In genomic region chr2:68946117-68946516, GRCh38 we compare ENCODE assay signal across 28 cellular contexts. TPM values are rescaled to one million over a fixed set of nuclear protein-coding genes. Genes with fewer than 3 reads are reported as not detected.
DNase-seq lines count a peak whose midpoint lies in the region; ATAC-seq, FAIRE-seq and TF ChIP-seq lines count a peak whose summit lies in the region.
"Had no signal": no experiment of that assay in that cellular context is flagged by ENCODE, and none has a peak within 500 bp of the region (broad histone marks: within the 10 kb centered on the region; RNA-seq: fewer than 3 reads in every experiment).

No MANE protein-coding gene starts in this region.

- CTCF ChIA-PET in HepG2 (lab: Yijun Ruan, JAX; ENCODE audit: low intra/inter-chr PET ratio, low total read pairs) = no interaction called here

- TF ChIP-seq EP300 in HepG2 (IDR thresholded peaks at IDR 0.05; ENCODE audit: low read depth in 2 of 2, low read length in 2 of 2) (no peak), HepG2 (CRISPR knock-in tag; IDR thresholded peaks at IDR 0.05; ENCODE audit: borderline replicate concordance) (no peak)

- TF ChIP-seq RAD21 in liver (IDR thresholded peaks at IDR 0.05) (peak; percentile 23 to 41), HepG2 (CRISPR knock-in tag; IDR thresholded peaks at IDR 0.05) (no peak)

- H3K79me2 ChIP-seq in HepG2 (ENCODE audit: insufficient read depth, low read length) = no peaks in the 10 kb centered on the region

- no peak overlapping the region for H2AFZ ChIP-seq in HepG2 (ENCODE audit: low read length)

- H3K36me3 Mint-ChIP-seq in nephron progenitor cell (ENCODE audit: low read depth) = no peaks in the 10 kb centered on the region
- H3K36me3 Mint-ChIP-seq: stimulated activated naive B cell treated with anti-CD40 and anti-IgM and Interleukin-4, amounts not matched to agents 10 μg/mL and 1 μg/mL and 100 μg/mL, for 72 hours had no signal

- H3K27me3 Mint-ChIP-seq in nephron progenitor cell (ENCODE audit: low read depth, poor library complexity) = peaks cover 6% of the 10 kb centered on the region

- H3K4me1 ChIP-seq in liver (ENCODE audit: control insufficient read depth in 4 of 4, insufficient read depth in 4 of 4, low read length in 3 of 4) = peaks cover 0 to 6% (median 2%) of the 10 kb centered on the region in 4 donors
- H3K4me1 ChIP-seq in HepG2 (ENCODE audit: insufficient read depth, low read length) = peaks cover 18% of the 10 kb centered on the region
- H3K4me1 ChIP-seq in upper lobe of right lung = no peaks in the 10 kb centered on the region
- H3K4me1 ChIP-seq: BLaER1, breast epithelium, right atrium auricular region had no signal

- no peak overlapping the region for H3K4me2 ChIP-seq in HepG2 (ENCODE audit: low read depth, low read length)
- H3K4me2 ChIP-seq: BLaER1 had no signal

- 25% methylated on average over 3 of the region's 3 CpGs for WGBS in liver
- 1% methylated on average over 3 of the region's 3 CpGs for WGBS in HepG2 (ENCODE audit: low lambda C conversion rate)

- BruUV-seq in HepG2 (replicated peaks; lab: Mats Ljungman, UMichigan) = no TSS peak

- H3K27me3 ChIP-seq in liver (ENCODE audit: control insufficient read depth in 4 of 4, insufficient read depth in 4 of 4, low read length in 3 of 4) = peaks cover 0 to under 1% (median 0%) of the 10 kb centered on the region in 4 donors
- H3K27me3 ChIP-seq in HepG2 (ENCODE audit: control insufficient read depth in 1 of 2, insufficient read depth in 2 of 2, low read length in 2 of 2) = peaks cover 0 to 7% of the 10 kb centered on the region in 2 experiments; a peak in 3 of 5 replicates
- H3K27me3 ChIP-seq in upper lobe of right lung = no peaks in the 10 kb centered on the region
- H3K27me3 ChIP-seq: BLaER1, breast epithelium, ovary, right atrium auricular region had no signal

- H4K20me1 ChIP-seq in HepG2 (ENCODE audit: insufficient read depth, low read length) = no peaks in the 10 kb centered on the region
- H4K20me1 ChIP-seq: BLaER1 had no signal

- peaks cover 2% of the 10 kb centered on the region for H3K9me3 Mint-ChIP-seq in nephron progenitor cell
- H3K9me3 Mint-ChIP-seq: activated naive CD4-positive, alpha-beta T cell treated with anti-CD3 and anti-CD28 coated beads for 36 hours; activated T-cell treated with anti-CD3 and anti-CD28 coated beads, Interleukin-2, amount 50 U/mL, for 72 hours; stimulated activated naive B cell treated with anti-CD40 and anti-IgM and Interleukin-4, amounts not matched to agents 10 μg/mL and 1 μg/mL and 100 μg/mL, for 72 hours; T-helper 2 cell treated with Interferon-gamma antibody and Interleukin-4, amounts not matched to agents 5 μg/mL and 100 μg/mL, for 36 hours had no signal

- TF ChIP-seq POLR2A in HepG2 (IDR thresholded peaks at IDR 0.05; ENCODE audit: insufficient read depth in 1 of 2, low read depth in 2 of 2, low read length in 2 of 2) = no peak

- no peak for FAIRE-seq in HepG2 (lab: Jason Lieb, UNC)

- POLR2A ChIA-PET in HepG2 (lab: Yijun Ruan, JAX) = no interaction called here

- DNase-seq in HepG2 (ENCODE audit: low spot score) = no peak
- peak; percentile 81 for DNase-seq in NCI-H2081 treated with DMSO at 0.1 percent for 48 hours (lab: John Stamatoyannopoulos, UW)
- DNase-seq in SHP77 treated with DMSO at 0.1 percent for 48 hours (lab: John Stamatoyannopoulos, UW) = peak; percentile 85
- DNase-seq in upper lobe of right lung = no peak
- no peak for DNase-seq in nephron progenitor cell
- no peak for DNase-seq in AG08395 (ENCODE audit: low spot score)
- DNase-seq: activated CD4-positive, alpha-beta T cell treated with anti-CD3 and anti-CD28 coated beads for 48 hours; activated naive CD4-positive, alpha-beta T cell treated with anti-CD3 and anti-CD28 coated beads for 36 hours; activated T-cell treated with anti-CD3 and anti-CD28 coated beads, Interleukin-2, amount 50 U/mL, for 72 hours; Calu3; effector CD4-positive, alpha-beta T cell; heart left ventricle; IMR-90; left colon; NCI-H1436; NCI-H226; ovary; stimulated activated CD4-positive, alpha-beta T cell treated with anti-CD3 and anti-CD28 coated beads, Interleukin-4, amount 100 ng/mL, for 1 hour; stimulated activated naive B cell treated with anti-CD40 and anti-IgM and Interleukin-4, amounts not matched to agents 10 μg/mL and 1 μg/mL and 100 μg/mL, for 72 hours had no signal

- TF ChIP-seq CTCF in liver (IDR thresholded peaks at IDR 0.05; ENCODE audit: low read depth, low read length, missing input control) = no peak
- TF ChIP-seq CTCF in HepG2 (CRISPR knock-in tag; IDR thresholded peaks at IDR 0.05) = no peak
- no peak for TF ChIP-seq CTCF in upper lobe of right lung (IDR thresholded peaks at IDR 0.05)
- no peak for TF ChIP-seq CTCF in nephron progenitor cell (IDR thresholded peaks at IDR 0.05)

- no peak overlapping the region for H3K4me3 Mint-ChIP-seq in nephron progenitor cell
- H3K4me3 Mint-ChIP-seq: activated naive CD4-positive, alpha-beta T cell treated with anti-CD3 and anti-CD28 coated beads for 36 hours; activated T-cell treated with anti-CD3 and anti-CD28 coated beads, Interleukin-2, amount 50 U/mL, for 72 hours; nephron; stimulated activated naive B cell treated with anti-CD40 and anti-IgM and Interleukin-4, amounts not matched to agents 10 μg/mL and 1 μg/mL and 100 μg/mL, for 72 hours; T-helper 2 cell treated with Interferon-gamma antibody and Interleukin-4, amounts not matched to agents 5 μg/mL and 100 μg/mL, for 36 hours had no signal

- H3K27ac ChIP-seq in liver (ENCODE audit: low read depth in 1 of 2, low read length in 2 of 2) = no peak overlapping the region
- H3K27ac ChIP-seq in HepG2 (ENCODE audit: extremely low read length, insufficient read depth, low read length) = no peak overlapping the region
- no peak overlapping the region for H3K27ac ChIP-seq in upper lobe of right lung
- H3K27ac ChIP-seq: BLaER1, breast epithelium, epithelial cell of prostate, heart left ventricle, ovary, right atrium auricular region had no signal

- H3K9ac ChIP-seq in liver (ENCODE audit: low read depth in 1 of 2, low read length in 2 of 2) (no peak overlapping the region), HepG2 (ENCODE audit: insufficient read depth, low read depth, low read length) (no peak overlapping the region)
- H3K9ac ChIP-seq: BLaER1 had no signal

- H3K4me3 ChIP-seq in liver (ENCODE audit: low read depth in 1 of 3, low read length in 3 of 3) (no peak overlapping the region), HepG2 (replicated peaks in 1 of 3; ENCODE audit: insufficient read depth in 1 of 3, low read depth in 2 of 3, low read length in 3 of 3) (no peak overlapping the region), upper lobe of right lung (no peak overlapping the region)
- H3K4me3 ChIP-seq: BLaER1, breast epithelium, heart left ventricle, ovary, right atrium auricular region had no signal

- no peaks in the 10 kb centered on the region for H3K36me3 ChIP-seq in liver (ENCODE audit: control insufficient read depth in 4 of 4, insufficient read depth in 3 of 4, low read depth in 1 of 4, low read length in 3 of 4)
- H3K36me3 ChIP-seq in HepG2 (replicated peaks in 1 of 2; ENCODE audit: control insufficient read depth in 1 of 2, insufficient read depth in 2 of 2, low read length in 2 of 2) = no peaks in the 10 kb centered on the region
- no peaks in the 10 kb centered on the region for H3K36me3 ChIP-seq in upper lobe of right lung
- H3K36me3 ChIP-seq: BLaER1, breast epithelium, heart left ventricle, ovary, right atrium auricular region had no signal

- intact Hi-C loops in HepG2 (cut with micrococcal nuclease; ENCODE audit: unreplicated experiment) (no loop called here), upper lobe of right lung (cut with DNase I) (no loop called here)

- no peak overlapping the region for H3K27ac Mint-ChIP-seq in nephron progenitor cell
- H3K27ac Mint-ChIP-seq: activated naive CD4-positive, alpha-beta T cell treated with anti-CD3 and anti-CD28 coated beads for 36 hours; nephron; stimulated activated naive B cell treated with anti-CD40 and anti-IgM and Interleukin-4, amounts not matched to agents 10 μg/mL and 1 μg/mL and 100 μg/mL, for 72 hours; T-helper 2 cell treated with Interferon-gamma antibody and Interleukin-4, amounts not matched to agents 5 μg/mL and 100 μg/mL, for 36 hours had no signal

- H3K4me1 Mint-ChIP-seq in nephron progenitor cell = peaks cover 18% of the 10 kb centered on the region

- in situ Hi-C loops in HepG2 (cut with HindIII; ENCODE audit: extremely low pct_ligation_motif_present, low pct_unique_long_range_greater_than_20kb) = loop anchor here (10.0 kb wide), 1 partner anchor 359 kb away; no protein-coding TSS in a partner anchor

- no peaks in the 10 kb centered on the region for H3K9me3 ChIP-seq in liver (ENCODE audit: control insufficient read depth in 4 of 4, low read length in 3 of 4)
- no peaks in the 10 kb centered on the region for H3K9me3 ChIP-seq in HepG2 (ENCODE audit: low read length)
- H3K9me3 ChIP-seq in upper lobe of right lung = no peaks in the 10 kb centered on the region
- H3K9me3 ChIP-seq: BLaER1, breast epithelium, ovary, right atrium auricular region had no signal

- ATAC-seq in HepG2 (no peak), upper lobe of right lung (peak; percentile 86), HG03280 (IDR thresholded peaks at IDR 0.05; ENCODE audit: unreplicated experiment) (no peak)
- ATAC-seq: activated T-cell treated with anti-CD3 and anti-CD28 coated beads, Interleukin-2, amount 50 U/mL, for 72 hours; heart left ventricle; left colon; stimulated activated naive B cell treated with anti-CD40 and anti-IgM and Interleukin-4, amounts not matched to agents 10 μg/mL and 1 μg/mL and 100 μg/mL, for 72 hours had no signal

RNA-seq across cellular contexts. Expression of gene GKN2, which starts 6.6 kb away (rescaled TPM):
- total RNA-seq in liver = 1 to 10 TPM in 1 of 2 donors, not detected in 1; 9.1 TPM
- not detected for polyA plus RNA-seq in liver
- not detected in 2 replicates for total RNA-seq in HepG2 (2016; rRNA removed; fragmentation: Illumina TruSeq; extraction: Trizol)
- not detected in 2 replicates for total RNA-seq in HepG2 (2016; cell fraction: cytosol; rRNA removed; fragmentation: Illumina TruSeq; extraction: Trizol; ENCODE audit: low read depth)
- total RNA-seq in HepG2 (2016; cell fraction: insoluble cytoplasmic fraction; rRNA removed; fragmentation: Illumina TruSeq; extraction: Trizol) = not detected in 2 replicates
- not detected in 2 replicates for total RNA-seq in HepG2 (2016; cell fraction: membrane; rRNA removed; fragmentation: Illumina TruSeq; extraction: Trizol)
- not detected in 2 replicates for total RNA-seq in HepG2 (2016; cell fraction: nucleus; rRNA removed; fragmentation: Illumina TruSeq; extraction: Trizol)
- not detected in 2 replicates for polyA plus RNA-seq in HepG2 (2011; rRNA removed)
- polyA plus RNA-seq in HepG2 (2011; cell fraction: cytosol; rRNA removed) = not detected in 2 replicates
- not detected in 2 replicates for polyA plus RNA-seq in HepG2 (2011; cell fraction: nucleus; rRNA removed)
- not detected in 2 replicates for polyA plus RNA-seq in HepG2 (2012)
- polyA plus RNA-seq in HepG2 (2016; cell fraction: cytosol; fragmentation: Illumina TruSeq; extraction: Trizol; ENCODE audit: low read depth) = not detected in 2 replicates
- polyA plus RNA-seq in HepG2 (2016; cell fraction: insoluble cytoplasmic fraction; fragmentation: Illumina TruSeq; extraction: Trizol; ENCODE audit: low read depth) = not detected in 2 replicates
- polyA plus RNA-seq in HepG2 (2016; cell fraction: membrane; fragmentation: Illumina TruSeq; extraction: Trizol; ENCODE audit: low read depth) = not detected in 2 replicates
- polyA plus RNA-seq in HepG2 (2016; cell fraction: nucleus; fragmentation: Illumina TruSeq; extraction: Trizol; ENCODE audit: insufficient read depth, low read depth) = not detected in 2 replicates
- polyA minus RNA-seq in HepG2 (2011; rRNA and poly(A)+ RNA removed; ENCODE audit: low replicate concordance) = not detected in 2 replicates
- not detected in 2 replicates for polyA minus RNA-seq in HepG2 (2011; cell fraction: cytosol; rRNA and poly(A)+ RNA removed)
- polyA minus RNA-seq in HepG2 (2011; cell fraction: nucleus; rRNA and poly(A)+ RNA removed) = not detected in 2 replicates
- total RNA-seq in upper lobe of right lung = 77.2 TPM
- total RNA-seq: activated naive CD4-positive, alpha-beta T cell treated with anti-CD3 and anti-CD28 coated beads for 36 hours; activated T-cell treated with anti-CD3 and anti-CD28 coated beads, Interleukin-2, amount 50 U/mL, for 72 hours; breast epithelium; Calu3; heart left ventricle; IMR-90; mononuclear cell; ovary; right atrium auricular region had no signal
- polyA plus RNA-seq: heart left ventricle, IMR-90 had no signal

RNA-seq across cellular contexts. Expression of gene GKN1, which starts 28.3 kb away (rescaled TPM):
- total RNA-seq in liver (not detected), HepG2 (2016; rRNA removed; fragmentation: Illumina TruSeq; extraction: Trizol) (not detected in 2 replicates), upper lobe of right lung (not detected)
- polyA plus RNA-seq in liver (not detected), HepG2 (2011; rRNA removed) (not detected in 2 replicates)
- total RNA-seq in HepG2 (2016; cell fraction: cytosol; rRNA removed; fragmentation: Illumina TruSeq; extraction: Trizol; ENCODE audit: low read depth) = not detected in 2 replicates
- not detected in 2 replicates for total RNA-seq in HepG2 (2016; cell fraction: insoluble cytoplasmic fraction; rRNA removed; fragmentation: Illumina TruSeq; extraction: Trizol)
- not detected in 2 replicates for total RNA-seq in HepG2 (2016; cell fraction: membrane; rRNA removed; fragmentation: Illumina TruSeq; extraction: Trizol)
- not detected in 2 replicates for total RNA-seq in HepG2 (2016; cell fraction: nucleus; rRNA removed; fragmentation: Illumina TruSeq; extraction: Trizol)
- polyA plus RNA-seq in HepG2 (2011; cell fraction: cytosol; rRNA removed) = not detected in 2 replicates
- not detected in 2 replicates for polyA plus RNA-seq in HepG2 (2011; cell fraction: nucleus; rRNA removed)
- polyA plus RNA-seq in HepG2 (2012) = not detected in 2 replicates
- polyA plus RNA-seq in HepG2 (2016; cell fraction: cytosol; fragmentation: Illumina TruSeq; extraction: Trizol; ENCODE audit: low read depth) = not detected in 2 replicates
- not detected in 2 replicates for polyA plus RNA-seq in HepG2 (2016; cell fraction: insoluble cytoplasmic fraction; fragmentation: Illumina TruSeq; extraction: Trizol; ENCODE audit: low read depth)
- polyA plus RNA-seq in HepG2 (2016; cell fraction: membrane; fragmentation: Illumina TruSeq; extraction: Trizol; ENCODE audit: low read depth) = not detected in 2 replicates
- polyA plus RNA-seq in HepG2 (2016; cell fraction: nucleus; fragmentation: Illumina TruSeq; extraction: Trizol; ENCODE audit: insufficient read depth, low read depth) = not detected in 2 replicates
- not detected in 2 replicates for polyA minus RNA-seq in HepG2 (2011; rRNA and poly(A)+ RNA removed; ENCODE audit: low replicate concordance)
- not detected in 2 replicates for polyA minus RNA-seq in HepG2 (2011; cell fraction: cytosol; rRNA and poly(A)+ RNA removed)
- polyA minus RNA-seq in HepG2 (2011; cell fraction: nucleus; rRNA and poly(A)+ RNA removed) = not detected in 2 replicates
- total RNA-seq: activated naive CD4-positive, alpha-beta T cell treated with anti-CD3 and anti-CD28 coated beads for 36 hours; activated T-cell treated with anti-CD3 and anti-CD28 coated beads, Interleukin-2, amount 50 U/mL, for 72 hours; breast epithelium; Calu3; heart left ventricle; IMR-90; left colon; ovary; right atrium auricular region had no signal
- polyA plus RNA-seq: heart left ventricle, IMR-90, ovary had no signal

Comparison
In these comparisons a context has a peak if more than half of its experiments do, and no peak if none do; other contexts are left out.
1. DNase-seq: peak in NCI-H2081 treated with DMSO at 0.1 percent for 48 hours (single experiment) and SHP77 treated with DMSO at 0.1 percent for 48 hours (single experiment); none in HepG2 (single experiment), upper lobe of right lung (single experiment), nephron progenitor cell (single experiment) and AG08395 (single experiment).